Comparison of ENCODE assay signal across 8 cellular contexts in the genomic region with DNA sequence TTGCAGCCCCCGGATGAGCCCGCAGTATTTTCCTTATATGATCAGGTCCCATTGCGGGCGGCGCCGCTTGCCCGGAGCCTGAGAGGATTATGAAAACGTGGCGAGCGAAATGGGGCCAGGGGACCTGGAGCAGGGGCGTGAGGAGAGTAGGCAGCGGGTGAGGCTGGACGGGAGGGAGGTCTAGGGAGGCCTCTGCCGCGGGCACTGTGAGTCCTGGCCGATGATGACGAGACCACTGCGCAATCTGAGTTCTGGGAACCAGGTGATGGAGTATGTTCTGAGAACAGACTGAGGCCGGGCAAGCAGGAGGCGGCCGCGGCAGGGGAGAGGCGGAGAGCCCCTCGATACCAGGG. TPM values are rescaled to one million over a fixed set of nuclear protein-coding genes. Genes with fewer than 3 reads are reported as not detected.
A peak's percentile ranks its signal among the peaks of the same experiment; 100 is the strongest.
DNase-seq lines count a peak whose midpoint lies in the region; ATAC-seq, FAIRE-seq and TF ChIP-seq lines count a peak whose summit lies in the region.

No MANE protein-coding gene starts in this region.

- intact Hi-C loops in Right ventricle myocardium inferior (cut with DNase I): loop anchor here (10.0 kb wide), 1 partner anchor 319 kb away; the partner anchor contains the start of gene RPL17

- TF ChIP-seq EP300 in A549 (IDR thresholded peaks at IDR 0.05): no peak

- ATAC-seq in A549: peak; percentile 65 to 73
- peak; percentile 29 for ATAC-seq in GM18498 (IDR thresholded peaks at IDR 0.05; ENCODE audit: unreplicated experiment)
- ATAC-seq in HG03064 (IDR thresholded peaks at IDR 0.05; ENCODE audit: low read depth, unreplicated experiment): peak; percentile 26
- ATAC-seq in Right ventricle myocardium inferior: peak; percentile 40

- H3K27ac ChIP-seq in A549: peak overlapping the region; percentile 92 to 97

- peaks cover 14% of the 10 kb centered on the region for H3K4me1 ChIP-seq in A549

- H3K4me2 ChIP-seq in A549: peak overlapping the region; percentile 88

- 1% methylated on average over 12 of the region's 24 CpGs for WGBS in A549 (ENCODE audit: missing lambda C conversion rate)

- TF ChIP-seq CTCF in A549 (IDR thresholded peaks at IDR 0.05): no peak

- H3K9me3 ChIP-seq in A549: no peaks in the 10 kb centered on the region

- no peak for FAIRE-seq in A549 (lab: Jason Lieb, UNC)

- POLR2A ChIA-PET in A549 (lab: Yijun Ruan, JAX): interaction anchor here (0.8 to 1.7 kb wide), 3 partner anchors 10 to 44 kb away, joined by 3 to 7 read pairs (median 3); no protein-coding TSS in a partner anchor

- H3K4me3 ChIP-seq in A549: peak overlapping the region; percentile 85

- CTCF ChIA-PET in A549 (lab: Yijun Ruan, JAX): interaction anchor here (3.1 kb wide), 1 partner anchor 45 kb away, joined by 14 read pairs; no protein-coding TSS in a partner anchor

- no peak for TF ChIP-seq POLR2A in A549 (IDR thresholded peaks at IDR 0.05; ENCODE audit: low read length)

- DNase-seq in A549 (ENCODE audit: low read depth in 1 of 2, low spot score in 1 of 2): peak; percentile 1 to 20
- DNase-seq in NCI-H748 treated with DMSO at 0.1 percent for 48 hours (lab: John Stamatoyannopoulos, UW): peak; percentile 54
- DNase-seq in activated gamma-delta T cell treated with Interleukin-2 at 50 U/mL for 16 hours: peak; percentile 33
- DNase-seq in Right ventricle myocardium inferior (ENCODE audit: missing footprints): no peak
- peak; percentile 28 for DNase-seq in pons (ENCODE audit: low spot score)
- DNase-seq in superior temporal gyrus (ENCODE audit: extremely low spot score): no peak

- no peak for TF ChIP-seq RAD21 in A549 (conservative IDR thresholded peaks at IDR 0.05 in 1 of 2, IDR thresholded peaks at IDR 0.05 in 1 of 2)

TF ChIP-seq in A549, 52 proteins besides CTCF, POLR2A, EP300 and RAD21:
- TF ChIP-seq MYC (IDR thresholded peaks at IDR 0.05; ENCODE audit: borderline replicate concordance, low read length) (no peak), FOSL2 (IDR thresholded peaks at IDR 0.05) (no peak), FOSL2 (CRISPR knock-in tag; IDR thresholded peaks at IDR 0.05) (no peak), HOXA7 (CRISPR knock-in tag; IDR thresholded peaks at IDR 0.05) (no peak), HOXB13 (CRISPR knock-in tag; IDR thresholded peaks at IDR 0.05; ENCODE audit: low read depth) (no peak), TFCP2L1 (CRISPR knock-in tag; IDR thresholded peaks at IDR 0.05) (no peak)
- TF ChIP-seq, protein P1, sequence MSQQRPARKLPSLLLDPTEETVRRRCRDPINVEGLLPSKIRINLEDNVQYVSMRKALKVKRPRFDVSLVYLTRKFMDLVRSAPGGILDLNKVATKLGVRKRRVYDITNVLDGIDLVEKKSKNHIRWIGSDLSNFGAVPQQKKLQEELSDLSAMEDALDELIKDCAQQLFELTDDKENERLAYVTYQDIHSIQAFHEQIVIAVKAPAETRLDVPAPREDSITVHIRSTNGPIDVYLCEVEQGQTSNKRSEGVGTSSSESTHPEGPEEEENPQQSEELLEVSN (IDR thresholded peaks at IDR 0.05; ENCODE audit: borderline replicate concordance, low read depth): 0 out of 2 replicates have a peak, but pooled peaks have one; percentile 10

RNA-seq across cellular contexts. Expression of gene ACAA2, which starts 0.8 kb away (rescaled TPM):
- polyA plus RNA-seq in A549 (2011; rRNA removed): 30.9 and 40.0 TPM in 2 replicates
- 17.5 and 18.6 TPM in 2 replicates for polyA plus RNA-seq in A549 (2012; cell fraction: cytosol; rRNA removed)
- 7.7 and 16.5 TPM in 2 replicates for polyA plus RNA-seq in A549 (2012; cell fraction: nucleus; rRNA removed)
- polyA plus RNA-seq in A549 (2017; fragmentation: RNase III; extraction: RNeasy Plus Mini Kit Qiagen cat#74134 plus additional on column Dnase treatment): 47.5 to 50.3 TPM (median 48.7 TPM) in 3 replicates
- polyA minus RNA-seq in A549 (2011; rRNA and poly(A)+ RNA removed): 16.4 and 21.5 TPM in 2 replicates
- total RNA-seq in Right ventricle myocardium inferior: 441 TPM

Comparison
In these comparisons a context has a peak if more than half of its experiments do, and no peak if none do; other contexts are left out.
1. DNase-seq: peak in A549 (2 of 2), NCI-H748 treated with DMSO at 0.1 percent for 48 hours (single experiment), activated gamma-delta T cell treated with Interleukin-2 at 50 U/mL for 16 hours (single experiment) and pons (single experiment); none in Right ventricle myocardium inferior (single experiment) and superior temporal gyrus (single experiment).
2. Peak in every context shown above with its lines, with median percentiles within 50 percentile points of each other: ATAC-seq.